In the genomic region with DNA sequence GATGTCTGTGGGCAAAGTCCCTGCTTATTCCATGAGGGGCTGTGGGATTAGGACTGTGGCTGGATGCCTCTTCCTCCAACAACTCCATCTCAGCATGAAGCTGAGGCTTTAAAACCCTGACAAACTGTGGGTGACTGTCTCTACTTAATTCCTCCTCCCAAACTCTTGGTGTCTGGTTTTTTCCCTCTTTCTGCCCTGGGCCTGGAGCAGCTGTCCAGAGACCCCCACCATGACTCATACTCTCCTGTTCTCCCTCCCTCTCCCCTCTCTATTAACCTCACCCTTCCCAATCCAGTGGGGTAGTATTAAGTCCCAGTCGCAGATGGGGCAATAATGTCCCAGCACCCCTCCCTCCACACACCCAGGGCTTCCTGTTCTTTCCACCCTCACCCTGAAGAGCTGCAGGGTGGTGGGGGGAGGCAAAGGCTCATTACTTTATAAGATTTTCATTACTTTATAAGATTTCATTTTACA, we compare ENCODE assay signal across 2 cellular contexts.
TF ChIP-seq lines count a peak whose summit lies in the region.

No MANE protein-coding gene starts in this region.

TF ChIP-seq in A549, 52 proteins besides CTCF, POLR2A, EP300 and RAD21:
- TF ChIP-seq EHMT2 (IDR thresholded peaks at IDR 0.05; ENCODE audit: low read depth): no peak
- no peak for TF ChIP-seq ZSCAN20 (CRISPR knock-in tag; IDR thresholded peaks at IDR 0.05)
- TF ChIP-seq JUN (IDR thresholded peaks at IDR 0.05): no peak
- TF ChIP-seq HOXA7 (CRISPR knock-in tag; IDR thresholded peaks at IDR 0.05): no peak
- no peak for TF ChIP-seq FOSB (CRISPR knock-in tag; IDR thresholded peaks at IDR 0.05)
- TF ChIP-seq, protein P1, sequence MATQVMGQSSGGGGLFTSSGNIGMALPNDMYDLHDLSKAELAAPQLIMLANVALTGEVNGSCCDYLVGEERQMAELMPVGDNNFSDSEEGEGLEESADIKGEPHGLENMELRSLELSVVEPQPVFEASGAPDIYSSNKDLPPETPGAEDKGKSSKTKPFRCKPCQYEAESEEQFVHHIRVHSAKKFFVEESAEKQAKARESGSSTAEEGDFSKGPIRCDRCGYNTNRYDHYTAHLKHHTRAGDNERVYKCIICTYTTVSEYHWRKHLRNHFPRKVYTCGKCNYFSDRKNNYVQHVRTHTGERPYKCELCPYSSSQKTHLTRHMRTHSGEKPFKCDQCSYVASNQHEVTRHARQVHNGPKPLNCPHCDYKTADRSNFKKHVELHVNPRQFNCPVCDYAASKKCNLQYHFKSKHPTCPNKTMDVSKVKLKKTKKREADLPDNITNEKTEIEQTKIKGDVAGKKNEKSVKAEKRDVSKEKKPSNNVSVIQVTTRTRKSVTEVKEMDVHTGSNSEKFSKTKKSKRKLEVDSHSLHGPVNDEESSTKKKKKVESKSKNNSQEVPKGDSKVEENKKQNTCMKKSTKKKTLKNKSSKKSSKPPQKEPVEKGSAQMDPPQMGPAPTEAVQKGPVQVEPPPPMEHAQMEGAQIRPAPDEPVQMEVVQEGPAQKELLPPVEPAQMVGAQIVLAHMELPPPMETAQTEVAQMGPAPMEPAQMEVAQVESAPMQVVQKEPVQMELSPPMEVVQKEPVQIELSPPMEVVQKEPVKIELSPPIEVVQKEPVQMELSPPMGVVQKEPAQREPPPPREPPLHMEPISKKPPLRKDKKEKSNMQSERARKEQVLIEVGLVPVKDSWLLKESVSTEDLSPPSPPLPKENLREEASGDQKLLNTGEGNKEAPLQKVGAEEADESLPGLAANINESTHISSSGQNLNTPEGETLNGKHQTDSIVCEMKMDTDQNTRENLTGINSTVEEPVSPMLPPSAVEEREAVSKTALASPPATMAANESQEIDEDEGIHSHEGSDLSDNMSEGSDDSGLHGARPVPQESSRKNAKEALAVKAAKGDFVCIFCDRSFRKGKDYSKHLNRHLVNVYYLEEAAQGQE (IDR thresholded peaks at IDR 0.05): no peak
- no peak for TF ChIP-seq POLR2AphosphoS2 (conservative IDR thresholded peaks at IDR 0.05; ENCODE audit: low read length)
- TF ChIP-seq, protein P2, sequence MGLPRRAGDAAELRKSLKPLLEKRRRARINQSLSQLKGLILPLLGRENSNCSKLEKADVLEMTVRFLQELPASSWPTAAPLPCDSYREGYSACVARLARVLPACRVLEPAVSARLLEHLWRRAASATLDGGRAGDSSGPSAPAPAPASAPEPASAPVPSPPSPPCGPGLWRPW (IDR thresholded peaks at IDR 0.05): no peak
- no peak for TF ChIP-seq CHD4 (IDR thresholded peaks at IDR 0.05; ENCODE audit: borderline replicate concordance)
- no peak for TF ChIP-seq NPAS2 (CRISPR knock-in tag; IDR thresholded peaks at IDR 0.05; ENCODE audit: borderline replicate concordance)
- no peak for TF ChIP-seq FOXS1 (CRISPR knock-in tag; IDR thresholded peaks at IDR 0.05)

TF ChIP-seq in GM12891, 5 proteins besides CTCF, POLR2A, EP300 and RAD21:
- TF ChIP-seq TAF1 (IDR thresholded peaks at IDR 0.05; ENCODE audit: low read depth, low read length): no peak
- no peak for TF ChIP-seq POU2F2 (IDR thresholded peaks at IDR 0.05; ENCODE audit: low read depth, low read length)
- TF ChIP-seq POLR2AphosphoS5 (IDR thresholded peaks at IDR 0.05; ENCODE audit: low read depth, low read length): no peak
- no peak for TF ChIP-seq SPI1 (IDR thresholded peaks at IDR 0.05; ENCODE audit: low read depth, low read length)
- TF ChIP-seq PAX5 (IDR thresholded peaks at IDR 0.05; ENCODE audit: insufficient read depth, low read length, severe bottlenecking): no peak
